ENCODE assay signal across 12 cellular contexts in the genomic region with DNA sequence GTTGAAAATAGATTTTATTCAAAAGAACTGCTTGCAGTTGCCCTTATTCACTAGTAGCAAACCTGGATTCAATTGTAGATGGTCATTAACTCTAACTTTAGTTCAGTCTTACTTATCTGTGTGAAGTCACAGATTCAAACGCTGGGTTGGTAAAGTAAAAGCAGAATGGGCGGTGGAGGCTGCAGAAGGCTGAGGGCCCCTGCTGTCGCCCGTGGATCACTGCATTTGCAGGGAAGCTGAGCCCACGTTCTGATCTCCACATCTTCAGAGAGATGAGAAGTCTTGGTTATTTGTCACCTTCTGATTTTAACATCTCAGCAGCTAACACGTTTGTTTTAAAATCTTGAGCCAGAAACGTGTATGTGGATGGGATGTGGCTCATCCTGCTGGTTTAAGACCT.
DNase-seq lines count a peak whose midpoint lies in the region; ATAC-seq and TF ChIP-seq lines count a peak whose summit lies in the region.
"Had no signal": no experiment of that assay in that cellular context is flagged by ENCODE, and none has a peak within 500 bp of the region (broad histone marks: within the 10 kb centered on the region; RNA-seq: fewer than 3 reads in every experiment).

No MANE protein-coding gene starts in this region.

- H3K27me3 Mint-ChIP-seq in activated CD8-positive, alpha-beta T cell treated with anti-CD3 and anti-CD28 coated beads, Interleukin-2, amount 10 ng/mL, durations not matched to agents 7 days and 5 days (ENCODE audit: low read depth), result no peaks in the 10 kb centered on the region
- H3K27me3 Mint-ChIP-seq: activated CD8-positive, alpha-beta memory T cell treated with anti-CD3 and anti-CD28 coated beads, Interleukin-2, amount 10 ng/mL, durations not matched to agents 7 days and 5 days had no signal

- peaks cover 21% of the 10 kb centered on the region for H3K4me1 Mint-ChIP-seq in activated CD8-positive, alpha-beta T cell treated with anti-CD3 and anti-CD28 coated beads, Interleukin-2, amount 10 ng/mL, durations not matched to agents 7 days and 5 days (ENCODE audit: low read depth)

- DNase-seq in activated CD8-positive, alpha-beta memory T cell treated with anti-CD3 and anti-CD28 coated beads, Interleukin-2, amount 50 U/mL, for 4 hours, result peak; percentile 43
- no peak for DNase-seq in activated CD8-positive, alpha-beta memory T cell treated with anti-CD3 and anti-CD28 coated beads, Interleukin-2, amount 50 U/mL, for 48 hours
- no peak for DNase-seq in activated CD8-positive, alpha-beta T cell treated with anti-CD3 and anti-CD28 coated beads, Interleukin-2, amount 10 ng/mL, durations not matched to agents 7 days and 5 days
- DNase-seq in fibroblast of mammary gland (ENCODE audit: low read depth) (no peak), posterior cingulate gyrus (peak in 8 of 10 donors; percentile 46 to 96 (median 62)), cerebellum (ENCODE audit: low spot score) (no peak), AG08395 (ENCODE audit: low spot score) (no peak), GF-D8 (lab: John Stamatoyannopoulos, UW) (no peak)
- DNase-seq: activated CD8-positive, alpha-beta memory T cell treated with anti-CD3 and anti-CD28 coated beads, Interleukin-2, amount 10 ng/mL, durations not matched to agents 7 days and 5 days; cortex of kidney; glutamatergic neuron; NCI-H524 treated with DMSO at 0.1 percent for 48 hours had no signal

- POLR2A ChIA-PET in activated CD8-positive, alpha-beta T cell treated with anti-CD3 and anti-CD28 coated beads, Interleukin-2, amount 10 ng/mL, durations not matched to agents 7 days and 5 days (lab: Charles Lee), result interaction anchor here (0.8 kb wide), 1 partner anchor 181 kb away, joined by 3 read pairs; no protein-coding TSS in a partner anchor

- H3K36me3 Mint-ChIP-seq in activated CD8-positive, alpha-beta T cell treated with anti-CD3 and anti-CD28 coated beads, Interleukin-2, amount 10 ng/mL, durations not matched to agents 7 days and 5 days (ENCODE audit: low read depth), result peaks cover 6% of the 10 kb centered on the region

- no peaks in the 10 kb centered on the region for H3K9me3 Mint-ChIP-seq in activated CD8-positive, alpha-beta T cell treated with anti-CD3 and anti-CD28 coated beads, Interleukin-2, amount 10 ng/mL, durations not matched to agents 7 days and 5 days (ENCODE audit: insufficient read depth)

- ATAC-seq in activated CD8-positive, alpha-beta T cell treated with anti-CD3 and anti-CD28 coated beads, Interleukin-2, amount 10 ng/mL, durations not matched to agents 7 days and 5 days, result peak; percentile 51
- ATAC-seq: activated CD8-positive, alpha-beta memory T cell treated with anti-CD3 and anti-CD28 coated beads, Interleukin-2, amount 10 ng/mL, durations not matched to agents 7 days and 5 days had no signal

- peak overlapping the region; percentile 35 for H3K27ac Mint-ChIP-seq in activated CD8-positive, alpha-beta T cell treated with anti-CD3 and anti-CD28 coated beads, Interleukin-2, amount 10 ng/mL, durations not matched to agents 7 days and 5 days
- H3K27ac Mint-ChIP-seq: activated CD8-positive, alpha-beta memory T cell treated with anti-CD3 and anti-CD28 coated beads, Interleukin-2, amount 10 ng/mL, durations not matched to agents 7 days and 5 days had no signal

- peak; percentile 10 for TF ChIP-seq CTCF in fibroblast of mammary gland (conservative IDR thresholded peaks at IDR 0.05; ENCODE audit: control insufficient read depth, insufficient read depth, low read depth, low read length)

- intact Hi-C loops in posterior cingulate gyrus (cut with DNase I), result loop anchor here (5.0 kb wide), 1 partner anchor 76 kb away; a partner anchor contains a TSS

- CTCF ChIA-PET in activated CD8-positive, alpha-beta T cell treated with anti-CD3 and anti-CD28 coated beads, Interleukin-2, amount 10 ng/mL, durations not matched to agents 7 days and 5 days (lab: Charles Lee), result interaction anchor here (0.6 to 3.0 kb wide), 10 partner anchors 8 to 174 kb away, joined by 3 to 14 read pairs (median 4); no protein-coding TSS in a partner anchor

- no peak overlapping the region for H3K4me3 ChIP-seq in fibroblast of mammary gland (ENCODE audit: control insufficient read depth, low read depth, low read length)

- no peak overlapping the region for H3K4me3 Mint-ChIP-seq in activated CD8-positive, alpha-beta T cell treated with anti-CD3 and anti-CD28 coated beads, Interleukin-2, amount 10 ng/mL, durations not matched to agents 7 days and 5 days
- H3K4me3 Mint-ChIP-seq: activated CD8-positive, alpha-beta memory T cell treated with anti-CD3 and anti-CD28 coated beads, Interleukin-2, amount 10 ng/mL, durations not matched to agents 7 days and 5 days had no signal

Comparison
In these comparisons a context has a peak if more than half of its experiments do, and no peak if none do; other contexts are left out.
1. DNase-seq: peak in activated CD8-positive, alpha-beta memory T cell treated with anti-CD3 and anti-CD28 coated beads, Interleukin-2, amount 50 U/mL, for 4 hours (single experiment) and posterior cingulate gyrus (8 of 10); none in activated CD8-positive, alpha-beta memory T cell treated with anti-CD3 and anti-CD28 coated beads, Interleukin-2, amount 50 U/mL, for 48 hours (single experiment), activated CD8-positive, alpha-beta T cell treated with anti-CD3 and anti-CD28 coated beads, Interleukin-2, amount 10 ng/mL, durations not matched to agents 7 days and 5 days (single experiment), fibroblast of mammary gland (single experiment), cerebellum (single experiment), AG08395 (single experiment) and GF-D8 (single experiment).